29 cellular contexts compared by ENCODE assay signal in the genomic region with DNA sequence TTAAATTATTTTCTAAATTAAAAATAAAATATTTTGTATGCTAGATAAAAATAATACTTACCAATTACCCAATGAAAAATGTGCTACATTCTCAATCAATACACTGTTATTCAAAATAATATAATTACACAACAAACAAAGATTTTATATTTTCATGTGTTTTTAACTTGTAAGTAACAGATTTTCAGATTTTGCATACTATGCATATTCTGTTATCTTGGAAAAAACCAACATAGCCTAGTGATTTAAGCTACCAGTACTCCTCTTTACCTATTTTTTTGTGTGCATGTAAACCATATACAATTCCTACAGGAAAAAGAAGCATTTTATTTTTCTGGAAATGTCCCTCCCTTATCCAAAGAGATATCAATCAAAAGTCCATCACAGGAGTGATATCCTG. TPM values are rescaled to one million over a fixed set of nuclear protein-coding genes. Genes with fewer than 3 reads are reported as not detected.
DNase-seq lines count a peak whose midpoint lies in the region; ATAC-seq, FAIRE-seq and TF ChIP-seq lines count a peak whose summit lies in the region.
"Had no signal": no experiment of that assay in that cellular context is flagged by ENCODE, and none has a peak within 500 bp of the region (broad histone marks: within the 10 kb centered on the region; RNA-seq: fewer than 3 reads in every experiment).

No MANE protein-coding gene starts in this region.

- H3K4me3 ChIP-seq in HepG2 (replicated peaks in 1 of 3; ENCODE audit: insufficient read depth in 1 of 3, low read depth in 2 of 3, low read length in 3 of 3) (no peak overlapping the region), right lobe of liver (no peak overlapping the region), K562 (no peak overlapping the region), kidney (ENCODE audit: low read length in 2 of 2) (no peak overlapping the region)
- no peak overlapping the region for H3K4me3 ChIP-seq in effector memory CD4-positive, alpha-beta T cell (ENCODE audit: insufficient read depth, low read depth, low read length, poor library complexity, severe bottlenecking)
- H3K4me3 ChIP-seq: BLaER1 had no signal

- TF ChIP-seq EP300 in HepG2 (IDR thresholded peaks at IDR 0.05; ENCODE audit: low read depth in 2 of 2, low read length in 2 of 2) (no peak), HepG2 (CRISPR knock-in tag; IDR thresholded peaks at IDR 0.05; ENCODE audit: borderline replicate concordance) (no peak), K562 (IDR thresholded peaks at IDR 0.05; ENCODE audit: low read length) (no peak)

- no peak overlapping the region for H3K9ac ChIP-seq in HepG2 (ENCODE audit: insufficient read depth, low read depth, low read length)
- H3K9ac ChIP-seq in K562 (ENCODE audit: insufficient read depth in 1 of 2, low read depth in 2 of 2, low read length in 2 of 2): no peak overlapping the region
- H3K9ac ChIP-seq in kidney (ENCODE audit: low read length in 2 of 2): no peak overlapping the region
- H3K9ac ChIP-seq: BLaER1 had no signal

- H3K36me3 ChIP-seq in HepG2 (replicated peaks in 1 of 2; ENCODE audit: control insufficient read depth in 1 of 2, insufficient read depth in 2 of 2, low read length in 2 of 2) (no peaks in the 10 kb centered on the region), right lobe of liver (no peaks in the 10 kb centered on the region), K562 (ENCODE audit: control insufficient read depth, insufficient read depth, low read length) (no peaks in the 10 kb centered on the region), kidney (ENCODE audit: control insufficient read depth in 1 of 2, insufficient read depth in 2 of 2, low read length in 2 of 2) (no peaks in the 10 kb centered on the region)
- no peaks in the 10 kb centered on the region for H3K36me3 ChIP-seq in effector memory CD4-positive, alpha-beta T cell (ENCODE audit: control insufficient read depth, insufficient read depth, low read length)
- H3K36me3 ChIP-seq: BE2C, BLaER1 had no signal

- CTCF ChIA-PET in HepG2 (lab: Yijun Ruan, JAX; ENCODE audit: low intra/inter-chr PET ratio, low total read pairs) (no interaction called here), K562 (lab: Yijun Ruan, JAX; ENCODE audit: low intra/inter-chr PET ratio) (no interaction called here)

- no peaks in the 10 kb centered on the region for H3K9me1 ChIP-seq in K562 (ENCODE audit: control insufficient read depth, insufficient read depth, low read length)

- no peak for TF ChIP-seq CTCF in HepG2 (CRISPR knock-in tag; IDR thresholded peaks at IDR 0.05)
- no peak for TF ChIP-seq CTCF in right lobe of liver (IDR thresholded peaks at IDR 0.05)
- no peak for TF ChIP-seq CTCF in K562 (IDR thresholded peaks at IDR 0.05 in 2 of 3, conservative IDR thresholded peaks at IDR 0.05 in 1 of 3; ENCODE audit: insufficient read depth in 2 of 3, low read depth in 1 of 3, low read length in 3 of 3)
- TF ChIP-seq CTCF in kidney (IDR thresholded peaks at IDR 0.05; ENCODE audit: borderline replicate concordance, extremely low read depth, insufficient read depth): no peak

- TF ChIP-seq POLR2A in HepG2 (IDR thresholded peaks at IDR 0.05; ENCODE audit: insufficient read depth in 1 of 2, low read depth in 2 of 2, low read length in 2 of 2): no peak
- no peak for TF ChIP-seq POLR2A in right lobe of liver (IDR thresholded peaks at IDR 0.05)
- no peak for TF ChIP-seq POLR2A in K562 (conservative IDR thresholded peaks at IDR 0.05)

- H3K4me1 ChIP-seq in HepG2 (ENCODE audit: insufficient read depth, low read length) (no peaks in the 10 kb centered on the region), right lobe of liver (peaks cover 0 to 3% (median 0%) of the 10 kb centered on the region in 4 donors), K562 (replicated peaks in 1 of 2; ENCODE audit: control insufficient read depth in 2 of 2, insufficient read depth in 2 of 2, low read length in 2 of 2) (no peaks in the 10 kb centered on the region), kidney (ENCODE audit: control insufficient read depth in 1 of 2, insufficient read depth in 1 of 2, low read depth in 1 of 2, low read length in 2 of 2) (no peaks in the 10 kb centered on the region)
- no peaks in the 10 kb centered on the region for H3K4me1 ChIP-seq in effector memory CD4-positive, alpha-beta T cell (ENCODE audit: control insufficient read depth, insufficient read depth, low read length, poor library complexity, severe bottlenecking)
- H3K4me1 ChIP-seq: BE2C, BLaER1 had no signal

- ATAC-seq in HepG2 (no peak), right lobe of liver (no peak), K562 (no peak)

- no peak overlapping the region for H2AFZ ChIP-seq in HepG2 (ENCODE audit: low read length)
- H2AFZ ChIP-seq in K562 (ENCODE audit: low read depth, low read length): no peak overlapping the region

- H3K27ac ChIP-seq in HepG2 (ENCODE audit: extremely low read length, insufficient read depth, low read length): no peak overlapping the region
- no peak overlapping the region for H3K27ac ChIP-seq in right lobe of liver
- no peak overlapping the region for H3K27ac ChIP-seq in K562 (ENCODE audit: extremely low read depth, low read depth, low read length)
- no peak overlapping the region for H3K27ac ChIP-seq in kidney (ENCODE audit: low read depth in 2 of 2, low read length in 2 of 2)
- H3K27ac ChIP-seq in effector memory CD4-positive, alpha-beta T cell (ENCODE audit: insufficient read depth, low read length, poor library complexity, severe bottlenecking): no peak overlapping the region
- H3K27ac ChIP-seq: 22Rv1, BLaER1 had no signal

- FAIRE-seq in HepG2 (lab: Jason Lieb, UNC) (no peak), G401.6 (lab: Jason Lieb, UNC) (peak; percentile 42), K562 (lab: Jason Lieb, UNC) (no peak), kidney (lab: Jason Lieb, UNC) (peak; percentile 21)
- FAIRE-seq: GM12891, GM18507 had no signal

- H3K4me2 ChIP-seq in HepG2 (ENCODE audit: low read depth, low read length) (no peak overlapping the region), K562 (ENCODE audit: insufficient read depth, low read length) (no peak overlapping the region)
- H3K4me2 ChIP-seq: BLaER1 had no signal

- no peak for TF ChIP-seq RAD21 in HepG2 (CRISPR knock-in tag; IDR thresholded peaks at IDR 0.05)
- TF ChIP-seq RAD21 in K562 (CRISPR knock-in tag; conservative IDR thresholded peaks at IDR 0.05 in 1 of 2, IDR thresholded peaks at IDR 0.05 in 1 of 2): no peak

- H3K79me2 ChIP-seq in HepG2 (ENCODE audit: insufficient read depth, low read length) (no peaks in the 10 kb centered on the region), K562 (ENCODE audit: control insufficient read depth, insufficient read depth, low read length) (no peaks in the 10 kb centered on the region)

- BruUV-seq in HepG2 (replicated peaks; lab: Mats Ljungman, UMichigan): no TSS peak
- BruUV-seq in K562 (replicated peaks; lab: Mats Ljungman, UMichigan): no TSS peak

- POLR2A ChIA-PET in HepG2 (lab: Yijun Ruan, JAX): no interaction called here
- POLR2A ChIA-PET in K562 (lab: Yijun Ruan, JAX): no interaction called here

- no peaks in the 10 kb centered on the region for H3K27me3 ChIP-seq in HepG2 (ENCODE audit: control insufficient read depth in 1 of 2, insufficient read depth in 2 of 2, low read length in 2 of 2)
- no peaks in the 10 kb centered on the region for H3K27me3 ChIP-seq in right lobe of liver
- no peaks in the 10 kb centered on the region for H3K27me3 ChIP-seq in K562 (ENCODE audit: control insufficient read depth in 2 of 2, insufficient read depth in 2 of 2, low read length in 2 of 2)
- no peaks in the 10 kb centered on the region for H3K27me3 ChIP-seq in effector memory CD4-positive, alpha-beta T cell (replicated peaks; ENCODE audit: control insufficient read depth, insufficient read depth, low read length, poor library complexity, severe bottlenecking)
- H3K27me3 ChIP-seq: BE2C, BLaER1 had no signal

- no peak for DNase-seq in HepG2 (ENCODE audit: low spot score)
- no peak for DNase-seq in right lobe of liver
- DNase-seq in K562 (ENCODE audit: extremely low read depth in 1 of 4, low spot score in 3 of 4): no peak
- DNase-seq in kidney: no peak
- no peak for DNase-seq in effector memory CD4-positive, alpha-beta T cell
- no peak for DNase-seq in activated CD4-positive, alpha-beta T cell treated with anti-CD3 and anti-CD28 coated beads for 48 hours
- no peak for DNase-seq in NCI-H69 (lab: John Stamatoyannopoulos, UW)
- DNase-seq: BE2C; C1 segment of cervical spinal cord; CD4-positive, alpha-beta memory T cell; CD4-positive, CD25-positive, alpha-beta regulatory T cell; CD8-positive, alpha-beta memory T cell; COR-L47; DMS 273 treated with DMSO at 0.1 percent for 48 hours; DMS153; DMS53; DMS79; DND-41; EL; GF-D8 had no signal

- intact Hi-C loops in HepG2 (cut with micrococcal nuclease; ENCODE audit: unreplicated experiment) (no loop called here), right lobe of liver (cut with DNase I) (no loop called here), K562 (cut with micrococcal nuclease) (no loop called here), kidney (cut with DNase I) (no loop called here)

- in situ Hi-C loops in HepG2 (cut with HindIII; ENCODE audit: extremely low pct_ligation_motif_present, low pct_unique_long_range_greater_than_20kb) (no loop called here), K562 (cut with MboI) (no loop called here)

- H4K20me1 ChIP-seq in HepG2 (ENCODE audit: insufficient read depth, low read length): no peaks in the 10 kb centered on the region
- H4K20me1 ChIP-seq in K562 (replicated peaks; ENCODE audit: control insufficient read depth, insufficient read depth, low read length): no peaks in the 10 kb centered on the region
- H4K20me1 ChIP-seq: BLaER1 had no signal

- H3K9me3 ChIP-seq in HepG2 (ENCODE audit: low read length) (no peaks in the 10 kb centered on the region), right lobe of liver (no peaks in the 10 kb centered on the region), K562 (replicated peaks; ENCODE audit: control insufficient read depth, insufficient read depth, low read depth, low read length) (no peaks in the 10 kb centered on the region), kidney (ENCODE audit: control insufficient read depth in 1 of 2, low read length in 2 of 2) (no peaks in the 10 kb centered on the region)
- no peaks in the 10 kb centered on the region for H3K9me3 ChIP-seq in effector memory CD4-positive, alpha-beta T cell (ENCODE audit: control insufficient read depth, low read length)
- H3K9me3 ChIP-seq: BE2C, BLaER1 had no signal

RNA-seq across cellular contexts. Expression of gene GNRHR, which starts 10.0 kb away (rescaled TPM):
- total RNA-seq in HepG2 (2016; rRNA removed; fragmentation: Illumina TruSeq; extraction: Trizol) (not detected in 2 replicates), right lobe of liver (not detected), K562 (2014; rRNA removed) (not detected in 2 replicates), K562 (2014; rRNA removed; fragmentation: Illumina TruSeq; extraction: Trizol) (not detected in 2 replicates), K562 (2015; rRNA removed; fragmentation: Illumina TruSeq; extraction: Trizol) (not detected in 2 replicates), K562 (2021) (not detected in 2 replicates), kidney (not detected)
- total RNA-seq in HepG2 (2016; cell fraction: cytosol; rRNA removed; fragmentation: Illumina TruSeq; extraction: Trizol; ENCODE audit: low read depth): not detected in 2 replicates
- total RNA-seq in HepG2 (2016; cell fraction: insoluble cytoplasmic fraction; rRNA removed; fragmentation: Illumina TruSeq; extraction: Trizol): not detected in 2 replicates
- total RNA-seq in HepG2 (2016; cell fraction: membrane; rRNA removed; fragmentation: Illumina TruSeq; extraction: Trizol): not detected in 2 replicates
- not detected in 2 replicates for total RNA-seq in HepG2 (2016; cell fraction: nucleus; rRNA removed; fragmentation: Illumina TruSeq; extraction: Trizol)
- polyA plus RNA-seq in HepG2 (2011; rRNA removed) (not detected in 2 replicates), K562 (2011; rRNA removed) (not detected in 2 replicates), K562 (2014; fragmentation: Illumina TruSeq; extraction: Trizol) (not detected in 2 replicates), K562 (2014; fragmentation: Nextera tagmentation; extraction: Ambion mirVana) (under 1 TPM; 0.06 to 0.13 TPM), K562 (2014; rRNA removed) (not detected in 2 replicates), kidney (ENCODE audit: insufficient read depth, low read depth, low replicate concordance) (not detected)
- polyA plus RNA-seq in HepG2 (2011; cell fraction: cytosol; rRNA removed): not detected in 2 replicates
- not detected in 2 replicates for polyA plus RNA-seq in HepG2 (2011; cell fraction: nucleus; rRNA removed)
- 0.09 and 0.19 TPM in 2 replicates for polyA plus RNA-seq in HepG2 (2012)
- not detected in 2 replicates for polyA plus RNA-seq in HepG2 (2016; cell fraction: cytosol; fragmentation: Illumina TruSeq; extraction: Trizol; ENCODE audit: low read depth)
- polyA plus RNA-seq in HepG2 (2016; cell fraction: insoluble cytoplasmic fraction; fragmentation: Illumina TruSeq; extraction: Trizol; ENCODE audit: low read depth): not detected in 2 replicates
- not detected in 2 replicates for polyA plus RNA-seq in HepG2 (2016; cell fraction: membrane; fragmentation: Illumina TruSeq; extraction: Trizol; ENCODE audit: low read depth)
- not detected in 2 replicates for polyA plus RNA-seq in HepG2 (2016; cell fraction: nucleus; fragmentation: Illumina TruSeq; extraction: Trizol; ENCODE audit: insufficient read depth, low read depth)
- polyA minus RNA-seq in HepG2 (2011; rRNA and poly(A)+ RNA removed; ENCODE audit: low replicate concordance): not detected in 2 replicates
- polyA minus RNA-seq in HepG2 (2011; cell fraction: cytosol; rRNA and poly(A)+ RNA removed): not detected in 2 replicates
- not detected in 2 replicates for polyA minus RNA-seq in HepG2 (2011; cell fraction: nucleus; rRNA and poly(A)+ RNA removed)
- not detected in 2 replicates for total RNA-seq in K562 (2011; cell fraction: chromatin; rRNA removed; ENCODE audit: low replicate concordance)
- total RNA-seq in K562 (2011; cell fraction: nucleolus; rRNA removed): not detected in 2 replicates
- total RNA-seq in K562 (2011; cell fraction: nucleoplasm; rRNA removed): not detected in 2 replicates
- not detected in 2 replicates for polyA plus RNA-seq in K562 (2011; cell fraction: cytosol; rRNA removed)
- polyA plus RNA-seq in K562 (2011; cell fraction: nucleus; rRNA removed): not detected in 2 replicates
- polyA plus RNA-seq in K562 (2012): 0.17 and 0.25 TPM in 2 replicates
- polyA minus RNA-seq in K562 (2011; rRNA and poly(A)+ RNA removed): not detected in 2 replicates
- not detected in 2 replicates for polyA minus RNA-seq in K562 (2011; cell fraction: cytosol; rRNA and poly(A)+ RNA removed)
- not detected in 2 replicates for polyA minus RNA-seq in K562 (2011; cell fraction: nucleus; rRNA and poly(A)+ RNA removed)
- total RNA-seq: A172; CD4-positive, alpha-beta memory T cell; CD4-positive, CD25-positive, alpha-beta regulatory T cell; CD8-positive, alpha-beta memory T cell; Daoy; G401 had no signal
- polyA plus RNA-seq: CD14-positive monocyte; CD4-positive, alpha-beta memory T cell; CD8-positive, alpha-beta memory T cell had no signal

Comparison
In these comparisons a context has a peak if more than half of its experiments do, and no peak if none do; other contexts are left out.
1. Of the 241 proteins assayed by ChIP-seq in both HepG2 and K562: peak only in HepG2: none; only in K562: MAFG; in both: MAFF and MAFK; in neither: 238.